Comparison of ENCODE assay signal across 1 cellular context in genomic region chr16:50537533-50538290, GRCh38.
TF ChIP-seq lines count a peak whose summit lies in the region.

No MANE protein-coding gene starts in this region.

TF ChIP-seq in HepG2, 621 proteins besides CTCF, POLR2A, EP300 and RAD21 (continued from another document and continues in another):
- TF ChIP-seq ZNF615 (CRISPR knock-in tag; IDR thresholded peaks at IDR 0.05; ENCODE audit: borderline replicate concordance) (no peak), ZC3H4 (CRISPR knock-in tag; IDR thresholded peaks at IDR 0.05; ENCODE audit: borderline replicate concordance) (0 out of 2 replicates have a peak, but pooled peaks have one; percentile 19), NONO (IDR thresholded peaks at IDR 0.05) (no peak), NONO (CRISPR knock-in tag; conservative IDR thresholded peaks at IDR 0.05) (0 out of 2 replicates have a peak, but pooled peaks have one; percentile 13), ZNF629 (CRISPR knock-in tag; conservative IDR thresholded peaks at IDR 0.05) (peak; percentile 99), ZC3H13 (CRISPR knock-in tag; IDR thresholded peaks at IDR 0.05) (no peak), IKZF5 (CRISPR knock-in tag; IDR thresholded peaks at IDR 0.05) (no peak), ZBTB21 (CRISPR knock-in tag; IDR thresholded peaks at IDR 0.05) (no peak), SMARCE1 (IDR thresholded peaks at IDR 0.05; ENCODE audit: borderline replicate concordance) (no peak), JUND (CRISPR knock-in tag; IDR thresholded peaks at IDR 0.05) (0 out of 2 replicates have a peak, but pooled peaks have one; percentile 11), ZNF704 (CRISPR knock-in tag; IDR thresholded peaks at IDR 0.05; ENCODE audit: borderline replicate concordance) (no peak), ZBED4 (CRISPR knock-in tag; IDR thresholded peaks at IDR 0.05; ENCODE audit: borderline replicate concordance) (no peak), ZMYM3 (CRISPR knock-in tag; IDR thresholded peaks at IDR 0.05) (peak; percentile 95), KDM3A (CRISPR knock-in tag; IDR thresholded peaks at IDR 0.05; ENCODE audit: low read depth) (no peak), RCOR2 (CRISPR knock-in tag; IDR thresholded peaks at IDR 0.05) (peak; percentile 79), RARG (CRISPR knock-in tag; IDR thresholded peaks at IDR 0.05; ENCODE audit: low read depth) (no peak), PREB (CRISPR knock-in tag; IDR thresholded peaks at IDR 0.05) (no peak), KDM1A (CRISPR knock-in tag; IDR thresholded peaks at IDR 0.05) (peak; percentile 95; the same call in 1 of the 2 replicates), ZNF720 (CRISPR knock-in tag; IDR thresholded peaks at IDR 0.05) (0 out of 2 replicates have a peak, but pooled peaks have one; percentile 67), RBAK (CRISPR knock-in tag; IDR thresholded peaks at IDR 0.05) (no peak), SSRP1 (CRISPR knock-in tag; IDR thresholded peaks at IDR 0.05) (0 out of 2 replicates have a peak, but pooled peaks have one; percentile 34), TEAD3 (CRISPR knock-in tag; optimal IDR thresholded peaks at IDR 0.05; ENCODE audit: borderline replicate concordance) (peak; percentile 43), ADNP (CRISPR knock-in tag; IDR thresholded peaks at IDR 0.05) (peak; percentile 74; the same call in 1 of the 2 replicates), MEIS1 (CRISPR knock-in tag; IDR thresholded peaks at IDR 0.05; ENCODE audit: borderline replicate concordance) (0 out of 2 replicates have a peak, but pooled peaks have one; percentile 1), ZNF775 (CRISPR knock-in tag; IDR thresholded peaks at IDR 0.05; ENCODE audit: borderline replicate concordance) (no peak), HCFC1 (IDR thresholded peaks at IDR 0.05; ENCODE audit: low read depth, low read length) (no peak), CBX1 (IDR thresholded peaks at IDR 0.05; ENCODE audit: low read depth) (peak; percentile 72), SALL2 (CRISPR knock-in tag; IDR thresholded peaks at IDR 0.05) (no peak), TFE3 (CRISPR knock-in tag; IDR thresholded peaks at IDR 0.05) (no peak), SP4 (CRISPR knock-in tag; IDR thresholded peaks at IDR 0.05) (no peak), ZMYM2 (CRISPR knock-in tag; IDR thresholded peaks at IDR 0.05) (no peak; the same call in 1 of the 2 replicates), ZNF232 (CRISPR knock-in tag; IDR thresholded peaks at IDR 0.05; ENCODE audit: borderline replicate concordance) (no peak), CEBPB (IDR thresholded peaks at IDR 0.05; ENCODE audit: borderline replicate concordance, low read depth, low read length) (0 out of 2 replicates have a peak, but pooled peaks have one; percentile 14), ZNF530 (CRISPR knock-in tag; IDR thresholded peaks at IDR 0.05; ENCODE audit: low read depth) (no peak), CENPT (CRISPR knock-in tag; IDR thresholded peaks at IDR 0.05; ENCODE audit: low read depth) (0 out of 2 replicates have a peak, but pooled peaks have one; percentile 55), ZNF235 (CRISPR knock-in tag; IDR thresholded peaks at IDR 0.05; ENCODE audit: borderline replicate concordance) (no peak), ZNF589 (CRISPR knock-in tag; conservative IDR thresholded peaks at IDR 0.05) (0 out of 2 replicates have a peak, but pooled peaks have one; percentile 32), ARNT2 (CRISPR knock-in tag; IDR thresholded peaks at IDR 0.05; ENCODE audit: low read depth) (no peak), SMAD1 (CRISPR knock-in tag; IDR thresholded peaks at IDR 0.05; ENCODE audit: borderline replicate concordance, low read depth) (no peak), HDAC1 (CRISPR knock-in tag; IDR thresholded peaks at IDR 0.05) (peak; percentile 28; the same call in 1 of the 2 replicates), SRY (CRISPR knock-in tag; IDR thresholded peaks at IDR 0.05) (no peak), CHD4 (IDR thresholded peaks at IDR 0.05; ENCODE audit: borderline replicate concordance, low read length) (peak; percentile 97), CHCHD3 (CRISPR knock-in tag; IDR thresholded peaks at IDR 0.05) (no peak), TGIF2 (CRISPR knock-in tag; IDR thresholded peaks at IDR 0.05) (0 out of 2 replicates have a peak, but pooled peaks have one; percentile 35), ZNF790 (CRISPR knock-in tag; IDR thresholded peaks at IDR 0.05; ENCODE audit: borderline replicate concordance) (no peak)
- TF ChIP-seq, protein P1, sequence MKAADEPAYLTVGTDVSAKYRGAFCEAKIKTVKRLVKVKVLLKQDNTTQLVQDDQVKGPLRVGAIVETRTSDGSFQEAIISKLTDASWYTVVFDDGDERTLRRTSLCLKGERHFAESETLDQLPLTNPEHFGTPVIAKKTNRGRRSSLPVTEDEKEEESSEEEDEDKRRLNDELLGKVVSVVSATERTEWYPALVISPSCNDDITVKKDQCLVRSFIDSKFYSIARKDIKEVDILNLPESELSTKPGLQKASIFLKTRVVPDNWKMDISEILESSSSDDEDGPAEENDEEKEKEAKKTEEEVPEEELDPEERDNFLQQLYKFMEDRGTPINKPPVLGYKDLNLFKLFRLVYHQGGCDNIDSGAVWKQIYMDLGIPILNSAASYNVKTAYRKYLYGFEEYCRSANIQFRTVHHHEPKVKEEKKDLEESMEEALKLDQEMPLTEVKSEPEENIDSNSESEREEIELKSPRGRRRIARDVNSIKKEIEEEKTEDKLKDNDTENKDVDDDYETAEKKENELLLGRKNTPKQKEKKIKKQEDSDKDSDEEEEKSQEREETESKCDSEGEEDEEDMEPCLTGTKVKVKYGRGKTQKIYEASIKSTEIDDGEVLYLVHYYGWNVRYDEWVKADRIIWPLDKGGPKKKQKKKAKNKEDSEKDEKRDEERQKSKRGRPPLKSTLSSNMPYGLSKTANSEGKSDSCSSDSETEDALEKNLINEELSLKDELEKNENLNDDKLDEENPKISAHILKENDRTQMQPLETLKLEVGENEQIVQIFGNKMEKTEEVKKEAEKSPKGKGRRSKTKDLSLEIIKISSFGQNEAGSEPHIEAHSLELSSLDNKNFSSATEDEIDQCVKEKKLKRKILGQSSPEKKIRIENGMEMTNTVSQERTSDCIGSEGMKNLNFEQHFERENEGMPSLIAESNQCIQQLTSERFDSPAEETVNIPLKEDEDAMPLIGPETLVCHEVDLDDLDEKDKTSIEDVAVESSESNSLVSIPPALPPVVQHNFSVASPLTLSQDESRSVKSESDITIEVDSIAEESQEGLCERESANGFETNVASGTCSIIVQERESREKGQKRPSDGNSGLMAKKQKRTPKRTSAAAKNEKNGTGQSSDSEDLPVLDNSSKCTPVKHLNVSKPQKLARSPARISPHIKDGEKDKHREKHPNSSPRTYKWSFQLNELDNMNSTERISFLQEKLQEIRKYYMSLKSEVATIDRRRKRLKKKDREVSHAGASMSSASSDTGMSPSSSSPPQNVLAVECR (CRISPR knock-in tag; IDR thresholded peaks at IDR 0.05; ENCODE audit: borderline replicate concordance), result peak; percentile 19; the same call in 1 of the 2 replicates
- TF ChIP-seq, protein P2, sequence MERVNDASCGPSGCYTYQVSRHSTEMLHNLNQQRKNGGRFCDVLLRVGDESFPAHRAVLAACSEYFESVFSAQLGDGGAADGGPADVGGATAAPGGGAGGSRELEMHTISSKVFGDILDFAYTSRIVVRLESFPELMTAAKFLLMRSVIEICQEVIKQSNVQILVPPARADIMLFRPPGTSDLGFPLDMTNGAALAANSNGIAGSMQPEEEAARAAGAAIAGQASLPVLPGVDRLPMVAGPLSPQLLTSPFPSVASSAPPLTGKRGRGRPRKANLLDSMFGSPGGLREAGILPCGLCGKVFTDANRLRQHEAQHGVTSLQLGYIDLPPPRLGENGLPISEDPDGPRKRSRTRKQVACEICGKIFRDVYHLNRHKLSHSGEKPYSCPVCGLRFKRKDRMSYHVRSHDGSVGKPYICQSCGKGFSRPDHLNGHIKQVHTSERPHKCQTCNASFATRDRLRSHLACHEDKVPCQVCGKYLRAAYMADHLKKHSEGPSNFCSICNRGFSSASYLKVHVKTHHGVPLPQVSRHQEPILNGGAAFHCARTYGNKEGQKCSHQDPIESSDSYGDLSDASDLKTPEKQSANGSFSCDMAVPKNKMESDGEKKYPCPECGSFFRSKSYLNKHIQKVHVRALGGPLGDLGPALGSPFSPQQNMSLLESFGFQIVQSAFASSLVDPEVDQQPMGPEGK (CRISPR knock-in tag; IDR thresholded peaks at IDR 0.05), result no peak
- TF ChIP-seq, protein P3, sequence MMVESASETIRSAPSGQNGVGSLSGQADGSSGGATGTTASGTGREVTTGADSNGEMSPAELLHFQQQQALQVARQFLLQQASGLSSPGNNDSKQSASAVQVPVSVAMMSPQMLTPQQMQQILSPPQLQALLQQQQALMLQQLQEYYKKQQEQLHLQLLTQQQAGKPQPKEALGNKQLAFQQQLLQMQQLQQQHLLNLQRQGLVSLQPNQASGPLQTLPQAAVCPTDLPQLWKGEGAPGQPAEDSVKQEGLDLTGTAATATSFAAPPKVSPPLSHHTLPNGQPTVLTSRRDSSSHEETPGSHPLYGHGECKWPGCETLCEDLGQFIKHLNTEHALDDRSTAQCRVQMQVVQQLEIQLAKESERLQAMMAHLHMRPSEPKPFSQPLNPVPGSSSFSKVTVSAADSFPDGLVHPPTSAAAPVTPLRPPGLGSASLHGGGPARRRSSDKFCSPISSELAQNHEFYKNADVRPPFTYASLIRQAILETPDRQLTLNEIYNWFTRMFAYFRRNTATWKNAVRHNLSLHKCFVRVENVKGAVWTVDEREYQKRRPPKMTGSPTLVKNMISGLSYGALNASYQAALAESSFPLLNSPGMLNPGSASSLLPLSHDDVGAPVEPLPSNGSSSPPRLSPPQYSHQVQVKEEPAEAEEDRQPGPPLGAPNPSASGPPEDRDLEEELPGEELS (CRISPR knock-in tag; IDR thresholded peaks at IDR 0.05), result no peak
- TF ChIP-seq, protein P4, sequence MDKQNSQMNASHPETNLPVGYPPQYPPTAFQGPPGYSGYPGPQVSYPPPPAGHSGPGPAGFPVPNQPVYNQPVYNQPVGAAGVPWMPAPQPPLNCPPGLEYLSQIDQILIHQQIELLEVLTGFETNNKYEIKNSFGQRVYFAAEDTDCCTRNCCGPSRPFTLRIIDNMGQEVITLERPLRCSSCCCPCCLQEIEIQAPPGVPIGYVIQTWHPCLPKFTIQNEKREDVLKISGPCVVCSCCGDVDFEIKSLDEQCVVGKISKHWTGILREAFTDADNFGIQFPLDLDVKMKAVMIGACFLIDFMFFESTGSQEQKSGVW (CRISPR knock-in tag; IDR thresholded peaks at IDR 0.05; ENCODE audit: borderline replicate concordance), result no peak
